Comparison of ENCODE assay signal across 13 cellular contexts in genomic region chr9:546235-546634, GRCh38. TPM values are rescaled to one million over a fixed set of nuclear protein-coding genes. Genes with fewer than 3 reads are reported as not detected.
DNase-seq lines count a peak whose midpoint lies in the region; ATAC-seq, FAIRE-seq and TF ChIP-seq lines count a peak whose summit lies in the region.
"Had no signal": no experiment of that assay in that cellular context is flagged by ENCODE, and none has a peak within 500 bp of the region (broad histone marks: within the 10 kb centered on the region; RNA-seq: fewer than 3 reads in every experiment).

No MANE protein-coding gene starts in this region.

- no peak for TF ChIP-seq EP300 in H1 (IDR thresholded peaks at IDR 0.05; ENCODE audit: borderline replicate concordance in 1 of 2, low read depth in 2 of 2, low read length in 2 of 2)

- H3K23ac ChIP-seq in H1 (ENCODE audit: insufficient read length) = no peak overlapping the region

- no peak overlapping the region for H4K8ac ChIP-seq in H1 (ENCODE audit: extremely low read depth, insufficient read depth, low read length)

- intact Hi-C loops in right cardiac atrium (cut with DNase I) (loop anchor here in 1 of 4 donors (10.0 kb wide), 1 partner anchor 81 kb away; no protein-coding TSS in a partner anchor), ascending aorta (cut with DNase I) (loop anchor here (2.0 to 5.0 kb wide), 2 partner anchors 41 to 74 kb away; partner anchors contain the start of gene KANK1)

- 72% methylated on average over 3 of the region's 3 CpGs; no CpG with 5 or more reads in 1 of the 2 experiments for WGBS in H1 (ENCODE audit: extremely low coverage in 1 of 2, insufficient coverage in 1 of 2, insufficient read length in 1 of 2, insufficient replicate concordance in 2 of 2, low coverage in 1 of 2, low lambda C conversion rate in 2 of 2, missing lambda C conversion rate in 1 of 2), 2 experiments
- WGBS in right cardiac atrium = 32% methylated on average over 3 of the region's 3 CpGs

- peaks cover 7% of the 10 kb centered on the region for H3F3A ChIP-seq in Loucy (ENCODE audit: low read depth)

- no peak overlapping the region for H3K27ac ChIP-seq in H1 (ENCODE audit: low read depth, low read length)
- H3K27ac ChIP-seq in right cardiac atrium (ENCODE audit: low read length) = peak overlapping the region; percentile 91
- H3K27ac ChIP-seq in stomach smooth muscle (ENCODE audit: low read length) = peak overlapping the region; percentile 24
- peak overlapping the region in 1 of 2 donors; percentile 22 for H3K27ac ChIP-seq in ascending aorta

- no peak overlapping the region for H2BK15ac ChIP-seq in H1 (ENCODE audit: low read length)

- H4K5ac ChIP-seq in H1 (ENCODE audit: insufficient read length, low read depth, low read length) = no peak overlapping the region

- H3K4me1 ChIP-seq in Loucy (ENCODE audit: insufficient read depth, low read length, poor library complexity, severe bottlenecking) = peaks cover 29% of the 10 kb centered on the region
- H3K4me1 ChIP-seq in H1 (replicated peaks in 1 of 4; ENCODE audit: control insufficient read depth in 3 of 4, insufficient read depth in 4 of 4, low read length in 3 of 4) = peaks cover 0 to 9% (median 4%) of the 10 kb centered on the region in 4 experiments; a peak in 1 of 7 replicates
- peaks cover 18% of the 10 kb centered on the region for H3K4me1 ChIP-seq in right cardiac atrium (ENCODE audit: control insufficient read depth, insufficient read depth, low read length)
- peaks cover 11% of the 10 kb centered on the region for H3K4me1 ChIP-seq in stomach smooth muscle (ENCODE audit: control insufficient read depth, insufficient read depth, low read length)
- peaks cover 3 to 17% of the 10 kb centered on the region in 2 donors for H3K4me1 ChIP-seq in ascending aorta

- no peak for FAIRE-seq in H1 (lab: Jason Lieb, UNC)

- peak overlapping the region; percentile 80 for H3K4me2 ChIP-seq in Loucy (ENCODE audit: low read depth, low read length, poor library complexity, severe bottlenecking)
- H3K4me2 ChIP-seq in H1 (ENCODE audit: insufficient read depth in 1 of 2, low read depth in 2 of 2, low read length in 2 of 2) = peak overlapping the region in 1 of 2 experiments; percentile 35; a peak in 1 of 4 replicates

- ATAC-seq in right cardiac atrium (peak; percentile 68 to 69), GM18868 (IDR thresholded peaks at IDR 0.05; ENCODE audit: unreplicated experiment) (no peak), GM18858 (IDR thresholded peaks at IDR 0.05; ENCODE audit: unreplicated experiment) (no peak)
- ATAC-seq: activated CD8-positive, alpha-beta T cell treated with anti-CD3 and anti-CD28 coated beads, Interleukin-2, amount 10 ng/mL, durations not matched to agents 7 days and 5 days; stimulated activated naive B cell treated with anti-CD40 and anti-IgM and Interleukin-4, amounts not matched to agents 10 μg/mL and 1 μg/mL and 100 μg/mL, for 72 hours had no signal

- H2AK5ac ChIP-seq in H1 (ENCODE audit: low read depth, low read length) = peak overlapping the region; percentile 19; the same call in 1 of the 2 replicates

- TF ChIP-seq CTCF in Loucy (conservative IDR thresholded peaks at IDR 0.05; ENCODE audit: low read length) (no peak), H1 (IDR thresholded peaks at IDR 0.05; ENCODE audit: control extremely low read depth in 1 of 3, insufficient read depth in 1 of 3, low read depth in 1 of 3, low read length in 3 of 3) (no peak), ascending aorta (IDR thresholded peaks at IDR 0.05) (no peak)

- H3K9me3 ChIP-seq in Loucy (ENCODE audit: insufficient read depth, low read depth, low read length) (no peaks in the 10 kb centered on the region), H1 (ENCODE audit: insufficient read depth in 2 of 2, low read depth in 1 of 2, low read length in 1 of 2) (no peaks in the 10 kb centered on the region), right cardiac atrium (ENCODE audit: control insufficient read depth, low read length) (no peaks in the 10 kb centered on the region), stomach smooth muscle (ENCODE audit: control insufficient read depth in 2 of 2, low read length in 2 of 2) (no peaks in the 10 kb centered on the region), ascending aorta (no peaks in the 10 kb centered on the region)

- no peak for TF ChIP-seq RAD21 in H1 (IDR thresholded peaks at IDR 0.05 in 1 of 2, conservative IDR thresholded peaks at IDR 0.05 in 1 of 2; ENCODE audit: low read depth in 2 of 2, low read length in 2 of 2)

- no peaks in the 10 kb centered on the region for H3K9me2 ChIP-seq in Loucy (replicated peaks; ENCODE audit: low read depth, low read length)

- H3K27me3 ChIP-seq in Loucy (ENCODE audit: insufficient read depth, low read length, poor library complexity, severe bottlenecking) (no peaks in the 10 kb centered on the region), H1 (replicated peaks in 1 of 4; ENCODE audit: control insufficient read depth in 3 of 4, extremely low read depth in 1 of 4, insufficient read depth in 3 of 4, low read length in 3 of 4) (no peaks in the 10 kb centered on the region), right cardiac atrium (ENCODE audit: control insufficient read depth, insufficient read depth) (no peaks in the 10 kb centered on the region), stomach smooth muscle (ENCODE audit: control insufficient read depth in 1 of 2, insufficient read depth in 2 of 2, low read length in 2 of 2) (no peaks in the 10 kb centered on the region), ascending aorta (no peaks in the 10 kb centered on the region)

- H4K91ac ChIP-seq in H1 (replicated peaks; ENCODE audit: insufficient read length, low read length) = no peak overlapping the region

- no peak overlapping the region for H2BK12ac ChIP-seq in H1 (ENCODE audit: low read depth, low read length)

- no peak overlapping the region for H2BK5ac ChIP-seq in H1 (ENCODE audit: low read depth, low read length)

- DNase-seq in H1 (ENCODE audit: low read depth in 1 of 2, low spot score in 2 of 2) (no peak), right cardiac atrium (no peak), inferior parietal cortex (ENCODE audit: extremely low spot score) (no peak), ascending aorta (ENCODE audit: low spot score in 2 of 2) (no peak)
- DNase-seq: activated CD8-positive, alpha-beta T cell treated with anti-CD3 and anti-CD28 coated beads, Interleukin-2, amount 10 ng/mL, durations not matched to agents 7 days and 5 days; cerebellar nuclear complex; NCI-H1092; stimulated activated naive B cell treated with anti-CD40 and anti-IgM and Interleukin-4, amounts not matched to agents 10 μg/mL and 1 μg/mL and 100 μg/mL, for 72 hours had no signal

- H3K14ac ChIP-seq in H1 (ENCODE audit: insufficient read length) = no peak overlapping the region

- CTCF ChIA-PET in H1 (lab: Charles Lee; ENCODE audit: partially characterized antibody) = interaction anchor here (1.1 to 2.1 kb wide), 7 partner anchors 8 to 199 kb away, joined by 3 to 7 read pairs (median 3); no protein-coding TSS in a partner anchor

- H3K18ac ChIP-seq in H1 (ENCODE audit: extremely low read depth, low read length) = no peak overlapping the region; the same call in 1 of the 2 replicates

- H4K20me1 ChIP-seq in Loucy (ENCODE audit: insufficient read depth, low read length, poor library complexity, severe bottlenecking) (no peaks in the 10 kb centered on the region), H1 (replicated peaks in 1 of 2; ENCODE audit: control insufficient read depth in 1 of 2, insufficient read depth in 2 of 2, low read length in 2 of 2) (peaks cover 2 to 5% of the 10 kb centered on the region in 2 experiments)

- H3K4ac ChIP-seq in H1 (replicated peaks; ENCODE audit: insufficient read length, low read depth, low read length) = no peak overlapping the region

- H2BK120ac ChIP-seq in H1 (replicated peaks; ENCODE audit: low read depth, low read length) = no peak overlapping the region

- H3K4me3 ChIP-seq in Loucy (ENCODE audit: low read length, poor library complexity, severe bottlenecking) (no peak overlapping the region), H1 (ENCODE audit: extremely low read depth in 1 of 4, insufficient read depth in 2 of 4, low read depth in 3 of 4, low read length in 4 of 4) (no peak overlapping the region), right cardiac atrium (ENCODE audit: low read length) (no peak overlapping the region), stomach smooth muscle (ENCODE audit: low read length in 2 of 2) (no peak overlapping the region), ascending aorta (no peak overlapping the region)
- H3K4me3 ChIP-seq: skin epidermis had no signal

- H2AFZ ChIP-seq in Loucy (ENCODE audit: low read length) (0 out of 2 replicates have a peak overlapping the region, but pooled peaks have one; percentile 93), H1 (ENCODE audit: low read length) (no peak overlapping the region)

- no peak overlapping the region for H3K56ac ChIP-seq in H1 (replicated peaks; ENCODE audit: insufficient read length, low read depth, low read length)

- H3K9ac ChIP-seq in Loucy (ENCODE audit: low read depth, low read length, poor library complexity, severe bottlenecking) = no peak overlapping the region
- H3K9ac ChIP-seq in H1 (replicated peaks in 1 of 4; ENCODE audit: extremely low read depth in 1 of 4, low read depth in 3 of 4, low read length in 3 of 4) = no peak overlapping the region
- H3K9ac ChIP-seq in stomach smooth muscle (ENCODE audit: low read length in 2 of 2) = no peak overlapping the region

- H3K36me3 ChIP-seq in Loucy (ENCODE audit: insufficient read depth, low read length) = no peaks in the 10 kb centered on the region
- peaks cover 0 to 5% (median 0%) of the 10 kb centered on the region in 4 experiments; a peak in 2 of 8 replicates for H3K36me3 ChIP-seq in H1 (ENCODE audit: control insufficient read depth in 2 of 4, insufficient read depth in 4 of 4, low read length in 3 of 4)
- H3K36me3 ChIP-seq in stomach smooth muscle (ENCODE audit: control insufficient read depth in 2 of 2, insufficient read depth in 2 of 2, low read length in 2 of 2) = peaks cover 3 to 4% of the 10 kb centered on the region in 2 donors
- H3K36me3 ChIP-seq in ascending aorta = no peaks in the 10 kb centered on the region

- POLR2A ChIA-PET in H1 (lab: Charles Lee; ENCODE audit: partially characterized antibody) = interaction anchor here (1.4 kb wide), 1 partner anchor 8 kb away, joined by 3 read pairs; no protein-coding TSS in a partner anchor

- no peaks in the 10 kb centered on the region for H3K23me2 ChIP-seq in H1 (ENCODE audit: low read depth, low read length)

- TF ChIP-seq POLR2A in H1 (IDR thresholded peaks at IDR 0.05; ENCODE audit: control extremely low read depth in 1 of 2, low read depth in 2 of 2, low read length in 2 of 2) = no peak

- no peak overlapping the region for H2BK20ac ChIP-seq in H1 (ENCODE audit: low read length)

- H3K79me2 ChIP-seq in Loucy (ENCODE audit: insufficient read depth, low read length) = no peaks in the 10 kb centered on the region
- H3K79me2 ChIP-seq in H1 (ENCODE audit: control insufficient read depth in 1 of 2, insufficient read depth in 2 of 2, low read length in 2 of 2) = peaks cover 0 to 18% of the 10 kb centered on the region in 2 experiments; a peak in 2 of 4 replicates

- peaks cover 8% of the 10 kb centered on the region for H3K79me1 ChIP-seq in H1 (ENCODE audit: low read depth, low read length)

RNA-seq across cellular contexts. Expression of gene KANK1, which starts 41.7 kb away (rescaled TPM):
- total RNA-seq in H1 (2021; fragmentation: NEBNext Ultra II Directional; extraction: Animal tissue kit (Norgen Biotek cat#: 25700)) = 37.4 and 41.1 TPM in 2 replicates
- 26.3 and 29.0 TPM in 2 replicates for polyA plus RNA-seq in H1 (2011; rRNA removed)
- polyA plus RNA-seq in H1 (2011; cell fraction: cytosol; rRNA removed) = 34.9 TPM
- polyA plus RNA-seq in H1 (2011; cell fraction: nucleus; rRNA removed) = 44.4 TPM
- polyA plus RNA-seq in H1 (2012, experiment 1 of 2) = 22.7 to 27.4 TPM (median 24.1 TPM) in 4 replicates
- polyA plus RNA-seq in H1 (2012, experiment 2 of 2) = 3.8 TPM
- polyA plus RNA-seq in H1 (2013, experiment 1 of 2) = 13.9 TPM
- 15.6 TPM for polyA plus RNA-seq in H1 (2013, experiment 2 of 2)
- polyA minus RNA-seq in H1 (2011; rRNA and poly(A)+ RNA removed) = 62.9 and 71.1 TPM in 2 replicates
- 29.6 TPM for polyA minus RNA-seq in H1 (2011; cell fraction: cytosol; rRNA and poly(A)+ RNA removed)
- 35.4 TPM for polyA minus RNA-seq in H1 (2011; cell fraction: nucleus; rRNA and poly(A)+ RNA removed)
- total RNA-seq in right cardiac atrium = 100 to 1,000 TPM; 135 to 178 (median 154) TPM
- 83.6 TPM for polyA plus RNA-seq in right cardiac atrium
- 91.7 TPM for total RNA-seq in ascending aorta

Comparison
In these comparisons a context has a peak if more than half of its experiments do, and no peak if none do; other contexts are left out.
1. ATAC-seq: peak in right cardiac atrium (2 of 2); none in GM18868 (single experiment) and GM18858 (single experiment).